5 cellular contexts compared by ENCODE assay signal in genomic region chr7:72961346-72961650, GRCh38. TPM values are rescaled to one million over a fixed set of nuclear protein-coding genes. Genes with fewer than 3 reads are reported as not detected.
"Had no signal": no experiment of that assay in that cellular context is flagged by ENCODE, and none has a peak within 500 bp of the region (broad histone marks: within the 10 kb centered on the region; RNA-seq: fewer than 3 reads in every experiment).

No MANE protein-coding gene starts in this region.

RNA-seq across cellular contexts. Expression of gene TRIM74, which starts 8.0 kb away (rescaled TPM):
- total RNA-seq: dermis microvascular lymphatic vessel endothelial cell, esophagus mucosa, gastrocnemius medialis, left ventricle myocardium inferior had no signal
- polyA plus RNA-seq: keratinocyte had no signal
